7 cellular contexts compared by ENCODE assay signal in genomic region chr1:11731719-11732283, GRCh38. TPM values are rescaled to one million over a fixed set of nuclear protein-coding genes. Genes with fewer than 3 reads are reported as not detected.
DNase-seq lines count a peak whose midpoint lies in the region; ATAC-seq and TF ChIP-seq lines count a peak whose summit lies in the region.

No MANE protein-coding gene starts in this region.

- no peaks in the 10 kb centered on the region for H3K79me2 ChIP-seq in HCT116 (ENCODE audit: insufficient read depth, low read length)

- peak overlapping the region; percentile 30 for H3K9ac ChIP-seq in HCT116 (ENCODE audit: low read length)

- no peak for TF ChIP-seq RAD21 in HCT116 (IDR thresholded peaks at IDR 0.05; ENCODE audit: low read depth)

- no TSS peak for BruUV-seq in HCT116 (replicated peaks; lab: Mats Ljungman, UMichigan)

- TF ChIP-seq CTCF in HCT116 (IDR thresholded peaks at IDR 0.05 in 2 of 3, conservative IDR thresholded peaks at IDR 0.05 in 1 of 3; ENCODE audit: borderline replicate concordance in 1 of 3, insufficient read depth in 1 of 3, low read depth in 2 of 3, low read length in 2 of 3): no peak
- no peak for TF ChIP-seq CTCF in lung (IDR thresholded peaks at IDR 0.05; ENCODE audit: control extremely low read depth, extremely low read depth)

- H3K9me3 ChIP-seq in HCT116 (ENCODE audit: control insufficient read depth in 1 of 2, insufficient read depth in 1 of 2, low read depth in 1 of 2, low read length in 2 of 2) (no peaks in the 10 kb centered on the region), lung (ENCODE audit: control insufficient read depth in 2 of 2, insufficient read depth in 1 of 2, low read length in 1 of 2) (no peaks in the 10 kb centered on the region)

- H4K20me1 ChIP-seq in HCT116 (ENCODE audit: insufficient read depth): no peaks in the 10 kb centered on the region

- intact Hi-C loops in HCT116 (cut with micrococcal nuclease): no loop called here

- H3K4me3 ChIP-seq in HCT116 (replicated peaks in 1 of 2; ENCODE audit: low read depth in 1 of 2, low read length in 2 of 2) (peak overlapping the region in 1 of 2 experiments; percentile 40; a peak in 3 of 4 replicates), lung (no peak overlapping the region)

- POLR2A ChIA-PET in HCT116 (lab: Charles Lee): no interaction called here

- H3K9me2 ChIP-seq in HCT116 (ENCODE audit: insufficient read depth): no peaks in the 10 kb centered on the region

- no peaks in the 10 kb centered on the region for H3K36me3 ChIP-seq in HCT116 (ENCODE audit: control insufficient read depth in 1 of 2, insufficient read depth in 2 of 2, low read length in 2 of 2)
- H3K36me3 ChIP-seq in lung (ENCODE audit: control insufficient read depth in 2 of 2, insufficient read depth in 2 of 2, low read length in 2 of 2): no peaks in the 10 kb centered on the region

- DNase-seq in HCT116 (ENCODE audit: low read depth, low spot score) (no peak), RPMI7951 (ENCODE audit: low read depth) (peak; percentile 80), lung (ENCODE audit: low spot score) (peak; percentile 45), superior temporal gyrus (ENCODE audit: extremely low spot score) (peak; percentile 92), 8988T (no peak)
- peak; percentile 23 for DNase-seq in effector CD8-positive, alpha-beta T cell (lab: John Stamatoyannopoulos, UW)

- peak overlapping the region; percentile 70 for H3K4me2 ChIP-seq in HCT116 (ENCODE audit: low read length)

- ATAC-seq in HCT116 (no peak), lung (ENCODE audit: insufficient read depth, low FRiP score) (peak; percentile 24), HG02798 (IDR thresholded peaks at IDR 0.05; ENCODE audit: poor library complexity, unreplicated experiment) (no peak)

- CTCF ChIA-PET in HCT116 (lab: Charles Lee): no interaction called here

- H3K27me3 ChIP-seq in HCT116 (ENCODE audit: insufficient read depth, low read length): no peaks in the 10 kb centered on the region
- H3K27me3 ChIP-seq in lung (ENCODE audit: control insufficient read depth, insufficient read depth): no peaks in the 10 kb centered on the region

- H3K4me1 ChIP-seq in HCT116 (ENCODE audit: control insufficient read depth in 1 of 2, insufficient read depth in 2 of 2, low read length in 2 of 2) (peaks cover 5 to 29% of the 10 kb centered on the region in 2 experiments), lung (ENCODE audit: control insufficient read depth in 2 of 2, insufficient read depth in 2 of 2, low read length in 2 of 2) (peaks cover 0 to 22% of the 10 kb centered on the region in 2 donors)

- H3K27ac ChIP-seq in HCT116 (ENCODE audit: low read depth, low read length): no peak overlapping the region
- H3K27ac ChIP-seq in lung (ENCODE audit: low read depth in 1 of 2, low read length in 1 of 2): peak overlapping the region; percentile 45 to 90

- peak overlapping the region; percentile 73 for H2AFZ ChIP-seq in HCT116 (ENCODE audit: low read depth, low read length, poor library complexity, severe bottlenecking)

- RAD21 ChIA-PET in HCT116 (lab: Charles Lee; ENCODE audit: low non-redundant PET in 1 of 2, low total read pairs in 2 of 2, uncharacterized antibody in 2 of 2, unreplicated experiment in 2 of 2): no interaction called here

- TF ChIP-seq POLR2A in HCT116 (IDR thresholded peaks at IDR 0.05; ENCODE audit: borderline replicate concordance, extremely low read depth, insufficient read depth, insufficient read length): no peak

- WGBS in lung, 2 donors: 8 to 19% methylated on average over 17 of the region's 17 CpGs

TF ChIP-seq in HCT116, 20 proteins besides CTCF, POLR2A, EP300 and RAD21:
- TF ChIP-seq SIN3A (IDR thresholded peaks at IDR 0.05; ENCODE audit: low read depth) (no peak), FOSL1 (IDR thresholded peaks at IDR 0.05; ENCODE audit: low read depth) (no peak), JUND (IDR thresholded peaks at IDR 0.05) (no peak), ELF1 (IDR thresholded peaks at IDR 0.05; ENCODE audit: borderline replicate concordance, low read depth) (no peak), ZFX (IDR thresholded peaks at IDR 0.05) (no peak), SRF (IDR thresholded peaks at IDR 0.05; ENCODE audit: low read depth) (no peak), ZBTB33 (IDR thresholded peaks at IDR 0.05; ENCODE audit: extremely low read depth, insufficient replicate concordance, low read length) (no peak)
TF ChIP-seq in HCT116: peak in this region for 0.

RNA-seq across cellular contexts. Expression of gene AGTRAP, which starts 4.1 kb away (rescaled TPM):
- total RNA-seq in HCT116 (2021; ENCODE audit: unreplicated experiment) (49.0 TPM), lung (10 to 100 TPM; 37.0 to 93.9 TPM)
- polyA plus RNA-seq in HCT116 (2012): 51.9 and 61.4 TPM in 2 replicates
- 53.5 and 94.5 TPM in 2 replicates for total RNA-seq in RPMI7951 (2014; rRNA removed; shearing (Covaris generic))
- polyA plus RNA-seq in lung: 100 to 1,000 TPM in 1 of 2 donors, 10 to 100 TPM in 1; 72.7 to 266 TPM

RNA-seq across cellular contexts. Expression of gene C1orf167, which starts 30.2 kb away (rescaled TPM):
- total RNA-seq in HCT116 (2021; ENCODE audit: unreplicated experiment) (0.12 TPM), lung (1 to 10 TPM in 1 of 2 donors, under 1 TPM in 1; 0.91 to 7.2 TPM)
- 0.59 and 1.4 TPM in 2 replicates for polyA plus RNA-seq in HCT116 (2012)
- not detected in 2 replicates for total RNA-seq in RPMI7951 (2014; rRNA removed; shearing (Covaris generic))
- 10 to 100 TPM; 11.0 to 11.3 TPM for polyA plus RNA-seq in lung

RNA-seq across cellular contexts. Expression of gene DRAXIN, which starts 40.3 kb away (rescaled TPM):
- total RNA-seq in HCT116 (2021; ENCODE audit: unreplicated experiment): 0.47 TPM
- 0.20 and 0.30 TPM in 2 replicates for polyA plus RNA-seq in HCT116 (2012)
- under 0.01 and 0.10 TPM in 2 replicates for total RNA-seq in RPMI7951 (2014; rRNA removed; shearing (Covaris generic))
- total RNA-seq in lung: under 1 TPM; 0.06 to 0.31 TPM
- under 1 TPM; 0.04 to 0.22 TPM for polyA plus RNA-seq in lung

RNA-seq across cellular contexts. Expression of gene MAD2L2, which starts 50.9 kb away (rescaled TPM):
- total RNA-seq in HCT116 (2021; ENCODE audit: unreplicated experiment): 93.8 TPM
- polyA plus RNA-seq in HCT116 (2012): 153 and 176 TPM in 2 replicates
- total RNA-seq in RPMI7951 (2014; rRNA removed; shearing (Covaris generic)): 143 and 155 TPM in 2 replicates
- 10 to 100 TPM; 23.4 to 28.1 TPM for total RNA-seq in lung
- 10 to 100 TPM; 32.8 to 61.9 TPM for polyA plus RNA-seq in lung

Comparison
In these comparisons a context has a peak if more than half of its experiments do, and no peak if none do; other contexts are left out.
1. DNase-seq: peak in RPMI7951 (single experiment), effector CD8-positive, alpha-beta T cell (single experiment), lung (single experiment) and superior temporal gyrus (single experiment); none in HCT116 (single experiment) and 8988T (single experiment).